In genomic region chr7:513521-514166, GRCh38 we compare ENCODE assay signal across 11 cellular contexts. TPM values are rescaled to one million over a fixed set of nuclear protein-coding genes. Genes with fewer than 3 reads are reported as not detected.
A peak's percentile ranks its signal among the peaks of the same experiment; 100 is the strongest.
DNase-seq lines count a peak whose midpoint lies in the region; ATAC-seq, FAIRE-seq and TF ChIP-seq lines count a peak whose summit lies in the region.
"Had no signal": no experiment of that assay in that cellular context is flagged by ENCODE, and none has a peak within 500 bp of the region (broad histone marks: within the 10 kb centered on the region; RNA-seq: fewer than 3 reads in every experiment).

No MANE protein-coding gene starts in this region.

- CTCF ChIA-PET in MCF 10A (lab: Yijun Ruan, JAX), result interaction anchor here (0.6 to 1.2 kb wide), 3 partner anchors 80 to 219 kb away, joined by 3 to 4 read pairs (median 3); no protein-coding TSS in a partner anchor

- ATAC-seq in upper lobe of left lung (ENCODE audit: low FRiP score in 2 of 2) (no peak), HG03457 (IDR thresholded peaks at IDR 0.05; ENCODE audit: unreplicated experiment) (no peak), GM18909 (IDR thresholded peaks at IDR 0.05; ENCODE audit: poor library complexity, unreplicated experiment) (no peak)

- BruUV-seq in MCF 10A (replicated peaks; lab: Mats Ljungman, UMichigan), result no TSS peak

- TF ChIP-seq CTCF in breast epithelium (IDR thresholded peaks at IDR 0.05) (no peak), MCF 10A (IDR thresholded peaks at IDR 0.05; ENCODE audit: unreplicated experiment) (no peak), astrocyte (IDR thresholded peaks at IDR 0.05; ENCODE audit: insufficient read depth, low read depth, low read length) (no peak), upper lobe of left lung (IDR thresholded peaks at IDR 0.05) (no peak)

- H3K4me3 Mint-ChIP-seq in MCF 10A (ENCODE audit: unreplicated experiment) (no peak overlapping the region), astrocyte (ENCODE audit: unreplicated experiment) (peak overlapping the region; percentile 43)
- H3K4me3 Mint-ChIP-seq: central memory CD8-positive, alpha-beta T cell had no signal

- POLR2A ChIA-PET in MCF 10A (lab: Yijun Ruan, JAX), result no interaction called here

- no peak overlapping the region for H3K27ac Mint-ChIP-seq in MCF 10A (ENCODE audit: low read depth, unreplicated experiment)
- peak overlapping the region; percentile 92 for H3K27ac Mint-ChIP-seq in astrocyte (ENCODE audit: unreplicated experiment)

- H3K4me3 ChIP-seq in breast epithelium, result peak overlapping the region in 2 of 3 donors; percentile 76 to 92
- peak overlapping the region; percentile 27 for H3K4me3 ChIP-seq in astrocyte (ENCODE audit: insufficient read depth, low read depth, low read length)
- no peak overlapping the region for H3K4me3 ChIP-seq in upper lobe of left lung

- H3K4me1 ChIP-seq in breast epithelium (peaks cover 0 to 3% of the 10 kb centered on the region in 2 donors), astrocyte (ENCODE audit: insufficient read depth, low read length) (peaks cover 37% of the 10 kb centered on the region), upper lobe of left lung (peaks cover 22 to 69% (median 43%) of the 10 kb centered on the region in 4 donors)

- H3K27me3 Mint-ChIP-seq in MCF 10A (ENCODE audit: insufficient read depth, unreplicated experiment), result no peaks in the 10 kb centered on the region
- H3K27me3 Mint-ChIP-seq in astrocyte (ENCODE audit: low read depth, unreplicated experiment), result no peaks in the 10 kb centered on the region

- FAIRE-seq in astrocyte (lab: Jason Lieb, UNC), result peak; percentile 88
- FAIRE-seq: RCC 7860 had no signal

- H3K9me3 ChIP-seq in breast epithelium, result no peaks in the 10 kb centered on the region
- no peaks in the 10 kb centered on the region for H3K9me3 ChIP-seq in astrocyte (ENCODE audit: insufficient read depth, low read depth, low read length)
- H3K9me3 ChIP-seq in upper lobe of left lung, result no peaks in the 10 kb centered on the region

- peak overlapping the region; percentile 89 for H3K4me2 ChIP-seq in astrocyte (ENCODE audit: low read length)

- H3K27ac ChIP-seq in breast epithelium, result peak overlapping the region; percentile 84 to 90
- H3K27ac ChIP-seq in astrocyte (ENCODE audit: low read depth, low read length), result peak overlapping the region; percentile 83
- H3K27ac ChIP-seq in upper lobe of left lung, result peak overlapping the region; percentile 27 to 65 (median 56)
- H3K27ac ChIP-seq: C4-2B had no signal

- DNase-seq in breast epithelium (ENCODE audit: low spot score in 2 of 2), result no peak
- no peak for DNase-seq in MCF 10A (ENCODE audit: unreplicated experiment)
- peak; percentile 80 for DNase-seq in astrocyte (ENCODE audit: low read depth)
- DNase-seq in kidney tubule cell (ENCODE audit: low spot score), result peak; percentile 28
- DNase-seq in upper lobe of left lung, result no peak
- DNase-seq in 8988T, result no peak

- H3K4me1 Mint-ChIP-seq in MCF 10A (ENCODE audit: insufficient read depth, unreplicated experiment), result peaks cover 4% of the 10 kb centered on the region
- peaks cover 17% of the 10 kb centered on the region for H3K4me1 Mint-ChIP-seq in astrocyte (ENCODE audit: low read depth, unreplicated experiment)

- peaks cover 81% of the 10 kb centered on the region for H3K79me2 ChIP-seq in astrocyte (ENCODE audit: insufficient read depth, low read length)

- H3K27me3 ChIP-seq in breast epithelium (no peaks in the 10 kb centered on the region), astrocyte (ENCODE audit: insufficient read depth, low read length) (no peaks in the 10 kb centered on the region), upper lobe of left lung (peaks cover 0 to 9% (median 0%) of the 10 kb centered on the region in 4 donors)

- TF ChIP-seq POLR2A in breast epithelium (IDR thresholded peaks at IDR 0.05), result no peak
- no peak for TF ChIP-seq POLR2A in upper lobe of left lung (IDR thresholded peaks at IDR 0.05)

- TF ChIP-seq EP300 in upper lobe of left lung (IDR thresholded peaks at IDR 0.05), result no peak

- H3K9ac ChIP-seq in astrocyte (ENCODE audit: low read length), result peak overlapping the region; percentile 66

- peak overlapping the region; percentile 22 for H2AFZ ChIP-seq in astrocyte (ENCODE audit: low read depth, low read length)

- WGBS in upper lobe of left lung, 2 donors, result 76 to 78% methylated on average over 19 to 20 of the region's 20 CpGs

- intact Hi-C loops in breast epithelium (cut with DNase I; ENCODE audit: low total_unique reads) (no loop called here), MCF 10A (cut with micrococcal nuclease) (no loop called here)

- H3K36me3 ChIP-seq in breast epithelium (no peaks in the 10 kb centered on the region), astrocyte (ENCODE audit: insufficient read depth, low read length) (no peaks in the 10 kb centered on the region), upper lobe of left lung (peaks cover 0 to 25% (median 16%) of the 10 kb centered on the region in 4 donors)

- H3K36me3 Mint-ChIP-seq in MCF 10A (ENCODE audit: insufficient read depth, unreplicated experiment) (peaks cover 23% of the 10 kb centered on the region), astrocyte (ENCODE audit: low read depth, unreplicated experiment) (peaks cover 7% of the 10 kb centered on the region)

- no peaks in the 10 kb centered on the region for H3K9me3 Mint-ChIP-seq in MCF 10A (ENCODE audit: unreplicated experiment)
- no peaks in the 10 kb centered on the region for H3K9me3 Mint-ChIP-seq in astrocyte (ENCODE audit: unreplicated experiment)
- H3K9me3 Mint-ChIP-seq: central memory CD8-positive, alpha-beta T cell had no signal

- peaks cover 57% of the 10 kb centered on the region for H4K20me1 ChIP-seq in astrocyte (ENCODE audit: insufficient read depth, low read length)

RNA-seq across cellular contexts. Expression of gene PDGFA, which starts 6.0 kb away (rescaled TPM):
- total RNA-seq in breast epithelium (10 to 100 TPM; 19.8 to 33.4 (median 31.2) TPM), MCF 10A (2022) (20.1 and 26.6 TPM in 2 replicates), astrocyte (47.1 and 52.9 TPM in 2 replicates), upper lobe of left lung (10 to 100 TPM; 23.0 to 73.3 (median 44.6) TPM)

Comparison
In these comparisons a context has a peak if more than half of its experiments do, and no peak if none do; other contexts are left out.
1. DNase-seq: peak in astrocyte (single experiment) and kidney tubule cell (single experiment); none in breast epithelium (0 of 2), MCF 10A (single experiment), upper lobe of left lung (0 of 2) and 8988T (single experiment).
2. H3K4me3 ChIP-seq: peak in breast epithelium (2 of 3) and astrocyte (single experiment); none in upper lobe of left lung (0 of 4).
3. Peak in every context shown above with its lines, with median percentiles within 50 percentile points of each other: H3K27ac ChIP-seq.